Comparison of ENCODE assay signal across 24 cellular contexts in genomic region chr6:14641401-14641800, GRCh38.
DNase-seq lines count a peak whose midpoint lies in the region; ATAC-seq and TF ChIP-seq lines count a peak whose summit lies in the region.
"Had no signal": no experiment of that assay in that cellular context is flagged by ENCODE, and none has a peak within 500 bp of the region (broad histone marks: within the 10 kb centered on the region; RNA-seq: fewer than 3 reads in every experiment).

No MANE protein-coding gene starts in this region.

- H3K36me3 Mint-ChIP-seq in CD14-positive monocyte, result peaks cover 5 to 16% of the 10 kb centered on the region in 2 donors
- H3K36me3 Mint-ChIP-seq: mesothelial cell of epicardium; naive thymus-derived CD4-positive, alpha-beta T cell had no signal

- H3K27ac Mint-ChIP-seq in CD14-positive monocyte, result peak overlapping the region in 4 of 7 donors; percentile 7 to 80 (median 28)
- H3K27ac Mint-ChIP-seq: activated CD8-positive, alpha-beta T cell treated with anti-CD3 and anti-CD28 coated beads, Interleukin-2, amount 10 ng/mL, durations not matched to agents 7 days and 5 days; activated naive CD8-positive, alpha-beta T cell treated with anti-CD3 and anti-CD28 coated beads, Interleukin-2, amount 50 U/mL, for 24 hours; CD4-positive, alpha-beta T cell; mesothelial cell of epicardium had no signal

- peaks cover 38% of the 10 kb centered on the region for H3K4me1 Mint-ChIP-seq in CD14-positive monocyte

- TF ChIP-seq CTCF in CD14-positive monocyte (IDR thresholded peaks at IDR 0.05), result no peak

- no peak overlapping the region for H3K4me3 Mint-ChIP-seq in CD14-positive monocyte
- H3K4me3 Mint-ChIP-seq: activated CD8-positive, alpha-beta T cell treated with anti-CD3 and anti-CD28 coated beads, Interleukin-2, amount 10 ng/mL, durations not matched to agents 7 days and 5 days; activated naive CD8-positive, alpha-beta T cell treated with anti-CD3 and anti-CD28 coated beads, Interleukin-2, amount 50 U/mL, for 24 hours; CD4-positive, alpha-beta T cell; mesothelial cell of epicardium; naive thymus-derived CD4-positive, alpha-beta T cell had no signal

- ATAC-seq in Right ventricle myocardium superior (ENCODE audit: poor library complexity), result peak; percentile 51
- ATAC-seq: activated CD8-positive, alpha-beta T cell treated with anti-CD3 and anti-CD28 coated beads, Interleukin-2, amount 10 ng/mL, durations not matched to agents 7 days and 5 days; activated naive CD8-positive, alpha-beta T cell treated with anti-CD3 and anti-CD28 coated beads, Interleukin-2, amount 50 U/mL, for 24 hours; GM12878; left lobe of liver; naive thymus-derived CD4-positive, alpha-beta T cell; upper lobe of right lung had no signal

- DNase-seq in CD14-positive monocyte (ENCODE audit: low spot score) (no peak), NCI-H82 treated with DMSO at 0.1 percent for 48 hours (lab: John Stamatoyannopoulos, UW; ENCODE audit: unreplicated experiment) (peak; percentile 50), Right ventricle myocardium superior (no peak), pons (ENCODE audit: low spot score) (peak; percentile 26), NCI-H146 treated with DMSO at 0.1 percent for 48 hours (lab: John Stamatoyannopoulos, UW; ENCODE audit: unreplicated experiment) (no peak), NCI-H2171 treated with DMSO at 0.1 percent for 48 hours (lab: John Stamatoyannopoulos, UW) (no peak), putamen (ENCODE audit: low spot score) (no peak)
- no peak for DNase-seq in activated CD4-positive, alpha-beta T cell treated with anti-CD3 and anti-CD28 coated beads, Interleukin-2, amount 50 U/mL, for 1 hour
- DNase-seq: activated CD4-positive, alpha-beta T cell treated with anti-CD3 and anti-CD28 coated beads for 1 hour; activated CD8-positive, alpha-beta T cell treated with anti-CD3 and anti-CD28 coated beads, Interleukin-2, amount 10 ng/mL, durations not matched to agents 7 days and 5 days; activated gamma-delta T cell; activated naive CD8-positive, alpha-beta T cell treated with anti-CD3 and anti-CD28 coated beads, Interleukin-2, amount 50 U/mL, for 24 hours; CD4-positive, alpha-beta T cell; GOT3; hippocampal formation; KBM-7; naive thymus-derived CD4-positive, alpha-beta T cell; NCI-H1105 treated with DMSO at 0.1 percent for 48 hours; NCI-H2029 treated with DMSO at 0.1 percent for 48 hours; NCI-H748 treated with DMSO at 0.1 percent for 48 hours; upper lobe of right lung had no signal

- intact Hi-C loops in CD14-positive monocyte (cut with micrococcal nuclease), result no loop called here
- intact Hi-C loops in Right ventricle myocardium superior (cut with DNase I), result no loop called here

- peaks cover 0 to 8% (median 0%) of the 10 kb centered on the region in 3 donors for H3K27me3 Mint-ChIP-seq in CD14-positive monocyte (ENCODE audit: low read depth in 3 of 3)
- H3K27me3 Mint-ChIP-seq: CD4-positive, alpha-beta T cell had no signal

- no peaks in the 10 kb centered on the region for H3K9me3 Mint-ChIP-seq in CD14-positive monocyte
- H3K9me3 Mint-ChIP-seq: CD4-positive, alpha-beta T cell; mesothelial cell of epicardium had no signal

Comparison
In these comparisons a context has a peak if more than half of its experiments do, and no peak if none do; other contexts are left out.
1. DNase-seq: peak in NCI-H82 treated with DMSO at 0.1 percent for 48 hours (single experiment) and pons (single experiment); none in CD14-positive monocyte (single experiment), Right ventricle myocardium superior (single experiment), activated CD4-positive, alpha-beta T cell treated with anti-CD3 and anti-CD28 coated beads, Interleukin-2, amount 50 U/mL, for 1 hour (single experiment), NCI-H146 treated with DMSO at 0.1 percent for 48 hours (single experiment), NCI-H2171 treated with DMSO at 0.1 percent for 48 hours (single experiment) and putamen (single experiment).